Comparison of ENCODE assay signal across 8 cellular contexts in genomic region chr15:37100109-37100873, GRCh38. TPM values are rescaled to one million over a fixed set of nuclear protein-coding genes. Genes with fewer than 3 reads are reported as not detected.
DNase-seq lines count a peak whose midpoint lies in the region; ATAC-seq and TF ChIP-seq lines count a peak whose summit lies in the region.

MEIS2 (minus strand) TSS chr15:37100549; CDS start chr15:37099466, 1,083 bp downstream.

- no peak within 1 kb of the TSS for H4K5ac ChIP-seq in mesendoderm (ENCODE audit: low read length)

- no peak within 1 kb of the TSS for H2BK120ac ChIP-seq in mesendoderm (ENCODE audit: low read depth, low read length)

- H3K23ac ChIP-seq in mesendoderm (ENCODE audit: low read length): no peak within 1 kb of the TSS

- H2BK5ac ChIP-seq in mesendoderm (ENCODE audit: low read length): no peak within 1 kb of the TSS

- peak within 1 kb of the TSS; percentile 90 for H3K4me3 Mint-ChIP-seq in activated CD4-positive, alpha-beta T cell treated with anti-CD3 and anti-CD28 coated beads, Interleukin-2, amount 10 ng/mL, durations not matched to agents 24 days and 14 days

- H3K56ac ChIP-seq in mesendoderm (ENCODE audit: low read length): peak within 1 kb of the TSS; percentile 87

- peak within 1 kb of the TSS; percentile 63 for H3K9ac ChIP-seq in mesendoderm (ENCODE audit: low read length)

- peak within 1 kb of the TSS; percentile 82 for H3K4me2 ChIP-seq in mesendoderm (ENCODE audit: low read length)

- intact Hi-C loops in activated CD4-positive, alpha-beta T cell treated with anti-CD3 and anti-CD28 coated beads, Interleukin-2, amount 10 ng/mL, durations not matched to agents 24 days and 14 days (cut with micrococcal nuclease): loop anchor here (2.0 kb wide), 1 partner anchor 215 kb away; no protein-coding TSS in a partner anchor

- H3K18ac ChIP-seq in mesendoderm (ENCODE audit: low read length): peak within 1 kb of the TSS; percentile 75

- H3K4me1 ChIP-seq in mesendoderm (ENCODE audit: control insufficient read depth, low read depth, low read length): peaks cover 2% of the 10 kb centered on the region

- peak; percentile 56 for TF ChIP-seq POLR2A in GM18505 (IDR thresholded peaks at IDR 0.05; ENCODE audit: borderline replicate concordance, extremely low read depth, insufficient read depth, insufficient read length)

- peak; percentile 42 for ATAC-seq in GM18505 (IDR thresholded peaks at IDR 0.05; ENCODE audit: unreplicated experiment)
- ATAC-seq in HG03378 (IDR thresholded peaks at IDR 0.05; ENCODE audit: unreplicated experiment): peak; percentile 43

- no CpG with 5 or more reads among the region's 63 CpGs for WGBS in mesendoderm (ENCODE audit: extremely low coverage, insufficient coverage, low lambda C conversion rate)

- H3K27ac ChIP-seq in mesendoderm (ENCODE audit: low read depth, low read length): peak within 1 kb of the TSS; percentile 70
- H3K27ac ChIP-seq in substantia nigra (ENCODE audit: low read depth, low read length, poor library complexity, severe bottlenecking): peak within 1 kb of the TSS; percentile 92

- H3K27ac Mint-ChIP-seq in activated CD4-positive, alpha-beta T cell treated with anti-CD3 and anti-CD28 coated beads, Interleukin-2, amount 10 ng/mL, durations not matched to agents 24 days and 14 days: peak within 1 kb of the TSS; percentile 71

- DNase-seq in ACHN (peak; percentile 86), NCI-H345 treated with DMSO at 0.1 percent for 48 hours (lab: John Stamatoyannopoulos, UW; ENCODE audit: unreplicated experiment) (peak; percentile 83), epidermal melanocyte (ENCODE audit: insufficient read length, low spot score) (peak; percentile 90), mesendoderm (peak; percentile 91), substantia nigra (lab: John Stamatoyannopoulos, UW) (peak in 48 of 49 donors; percentile 33 to 94 (median 77))
- peak; percentile 80 for DNase-seq in activated CD4-positive, alpha-beta T cell treated with anti-CD3 and anti-CD28 coated beads, Interleukin-2, amount 10 ng/mL, durations not matched to agents 24 days and 14 days

- H3K4ac ChIP-seq in mesendoderm (ENCODE audit: low read depth, low read length): no peak within 1 kb of the TSS

- peak within 1 kb of the TSS; percentile 92 for H4K8ac ChIP-seq in mesendoderm (ENCODE audit: low read depth, low read length)

- no peak within 1 kb of the TSS for H2AK5ac ChIP-seq in mesendoderm (ENCODE audit: low read length)

- peaks cover 13% of the 10 kb centered on the region for H3K36me3 Mint-ChIP-seq in activated CD4-positive, alpha-beta T cell treated with anti-CD3 and anti-CD28 coated beads, Interleukin-2, amount 10 ng/mL, durations not matched to agents 24 days and 14 days (ENCODE audit: low read depth)

- H3K27me3 ChIP-seq in mesendoderm (ENCODE audit: insufficient read depth, low read length, poor library complexity): peaks cover 20% of the 10 kb centered on the region

- H3K9me3 Mint-ChIP-seq in activated CD4-positive, alpha-beta T cell treated with anti-CD3 and anti-CD28 coated beads, Interleukin-2, amount 10 ng/mL, durations not matched to agents 24 days and 14 days: peaks cover 17% of the 10 kb centered on the region

- no peaks in the 10 kb centered on the region for H3K79me2 ChIP-seq in mesendoderm (ENCODE audit: control insufficient read depth, insufficient read depth, low read length)

- H3K79me1 ChIP-seq in mesendoderm (ENCODE audit: low read length): no peaks in the 10 kb centered on the region

- no peak within 1 kb of the TSS for H2BK15ac ChIP-seq in mesendoderm (replicated peaks; ENCODE audit: low read depth)

- peak within 1 kb of the TSS; percentile 69 for H3K4me3 ChIP-seq in mesendoderm (ENCODE audit: low read length)

- H3K36me3 ChIP-seq in mesendoderm (ENCODE audit: control insufficient read depth, insufficient read depth, low read length): no peaks in the 10 kb centered on the region

- H3K27me3 Mint-ChIP-seq in activated CD4-positive, alpha-beta T cell treated with anti-CD3 and anti-CD28 coated beads, Interleukin-2, amount 10 ng/mL, durations not matched to agents 24 days and 14 days: peaks cover 89% of the 10 kb centered on the region

- in situ Hi-C loops in ACHN (cut with HindIII; ENCODE audit: low pct_ligation_motif_present, low pct_unique_long_range_greater_than_20kb, low sequenced_read_pairs): no loop called here

- H3K4me1 Mint-ChIP-seq in activated CD4-positive, alpha-beta T cell treated with anti-CD3 and anti-CD28 coated beads, Interleukin-2, amount 10 ng/mL, durations not matched to agents 24 days and 14 days: peaks cover 20% of the 10 kb centered on the region

RNA-seq across cellular contexts. Expression of gene MEIS2, which starts in this region (rescaled TPM):
- total RNA-seq in activated CD4-positive, alpha-beta T cell treated with anti-CD3 and anti-CD28 coated beads, Interleukin-2, amount 10 ng/mL, durations not matched to agents 24 days and 14 days: not detected in 2 replicates
- polyA plus RNA-seq in mesendoderm (2013, experiment 1 of 2): 0.14 TPM
- polyA plus RNA-seq in mesendoderm (2013, experiment 2 of 2): 0.20 TPM

Comparison
In these comparisons a context has a peak if more than half of its experiments do, and no peak if none do; other contexts are left out.
1. Peak in every context shown above with its lines: DNase-seq, ATAC-seq, H3K4me3 ChIP-seq and H3K27ac ChIP-seq.
2. Peak in DNase-seq in activated CD4-positive, alpha-beta T cell treated with anti-CD3 and anti-CD28 coated beads, Interleukin-2, amount 10 ng/mL, durations not matched to agents 24 days and 14 days; RNA of the gene not detected or under 1 TPM.